16 cellular contexts compared by ENCODE assay signal in the genomic region with DNA sequence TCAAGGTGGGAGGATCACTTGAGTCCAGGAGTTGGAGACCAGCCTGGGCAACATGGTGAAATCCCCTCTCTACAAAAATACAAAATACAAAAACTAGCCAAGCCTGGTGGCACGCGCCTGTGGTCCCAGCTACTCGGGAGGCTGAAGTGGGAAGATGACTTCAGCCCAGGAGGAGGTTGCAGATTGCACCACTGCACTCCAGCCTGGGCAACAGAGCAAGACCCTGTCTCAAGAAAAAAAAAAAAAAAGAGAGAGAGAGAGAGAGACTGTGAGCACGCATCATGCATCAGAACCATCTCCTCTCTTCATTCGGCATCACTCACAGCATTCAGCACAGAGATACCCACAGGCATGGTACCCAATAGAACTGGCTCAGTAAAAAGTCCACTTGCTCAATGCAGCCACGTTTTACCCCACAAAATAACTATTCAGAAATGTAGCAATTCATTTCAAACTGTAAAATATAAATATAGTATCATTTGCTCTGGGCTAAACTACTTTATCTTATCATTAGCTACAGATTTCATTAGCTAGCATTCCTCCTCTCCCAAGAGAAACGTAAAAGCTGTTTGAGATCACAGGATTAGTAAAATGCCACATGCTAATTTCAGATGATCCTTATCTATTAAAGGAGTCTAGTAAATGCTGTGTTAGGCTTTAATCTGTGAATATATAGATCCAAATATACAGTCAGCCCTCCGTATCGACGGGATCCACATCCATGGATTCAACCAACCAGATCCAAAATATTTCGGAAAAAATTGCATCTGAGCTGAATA. TPM values are rescaled to one million over a fixed set of nuclear protein-coding genes. Genes with fewer than 3 reads are reported as not detected.
DNase-seq lines count a peak whose midpoint lies in the region; TF ChIP-seq lines count a peak whose summit lies in the region.
"Had no signal": no experiment of that assay in that cellular context is flagged by ENCODE, and none has a peak within 500 bp of the region (broad histone marks: within the 10 kb centered on the region; RNA-seq: fewer than 3 reads in every experiment).

No MANE protein-coding gene starts in this region.

- no peaks in the 10 kb centered on the region for H3K9me2 ChIP-seq in PC-9 (ENCODE audit: insufficient read depth)

- peak overlapping the region; percentile 65 for H3K27ac Mint-ChIP-seq in MCF 10A (ENCODE audit: low read depth, unreplicated experiment)
- H3K27ac Mint-ChIP-seq: GM23338, IgD-negative memory B cell had no signal

- H3K4me2 ChIP-seq in mammary epithelial cell (ENCODE audit: insufficient read depth, low read depth, low read length) (no peak overlapping the region), PC-9 (no peak overlapping the region)
- H3K4me2 ChIP-seq: GM23338, KMS-11 had no signal

- H2AFZ ChIP-seq in mammary epithelial cell (ENCODE audit: low read depth, low read length) (no peak overlapping the region), PC-9 (no peak overlapping the region)
- H2AFZ ChIP-seq: GM23338 had no signal

- POLR2A ChIA-PET in MCF 10A (lab: Yijun Ruan, JAX) (interaction anchor here (0.5 to 7.3 kb wide), 4 partner anchors 10 to 137 kb away, joined by 3 to 67 read pairs (median 4); a partner anchor contains a TSS), PC-9 (lab: Charles Lee; ENCODE audit: unreplicated experiment) (no interaction called here)

- H3K4me1 Mint-ChIP-seq in MCF 10A (ENCODE audit: insufficient read depth, unreplicated experiment): peaks cover 7% of the 10 kb centered on the region

- in situ Hi-C loops in mammary epithelial cell (cut with MboI; ENCODE audit: low sequenced_read_pairs in 2 of 2): no loop called here

- no peaks in the 10 kb centered on the region for H3K9me3 Mint-ChIP-seq in MCF 10A (ENCODE audit: unreplicated experiment)
- H3K9me3 Mint-ChIP-seq: CD8-positive, alpha-beta memory T cell; GM23338; IgD-negative memory B cell had no signal

- H3K9ac ChIP-seq in mammary epithelial cell (ENCODE audit: insufficient read depth, low read length): no peak overlapping the region
- H3K9ac ChIP-seq: KMS-11 had no signal

- dilution Hi-C loops in mammary epithelial cell (cut with HindIII; ENCODE audit: low sequenced_read_pairs): no loop called here

- no peaks in the 10 kb centered on the region for H3K27me3 Mint-ChIP-seq in MCF 10A (ENCODE audit: insufficient read depth, unreplicated experiment)
- H3K27me3 Mint-ChIP-seq: CD8-positive, alpha-beta memory T cell; IgD-negative memory B cell had no signal

- H3K27ac ChIP-seq in mammary epithelial cell (ENCODE audit: insufficient read depth, low read depth, low read length) (no peak overlapping the region), HL-60 (replicated peaks) (0 out of 2 replicates have a peak overlapping the region, but pooled peaks have one; percentile 7), left ventricle myocardium inferior (replicated peaks) (no peak overlapping the region), PC-9 (no peak overlapping the region)
- H3K27ac ChIP-seq: KMS-11 had no signal

- H3K79me2 ChIP-seq in mammary epithelial cell (ENCODE audit: insufficient read depth, low read length): peaks cover 58% of the 10 kb centered on the region
- H3K79me2 ChIP-seq in PC-9 (ENCODE audit: low read depth): peaks cover 79% of the 10 kb centered on the region

- TF ChIP-seq CTCF in MCF 10A (IDR thresholded peaks at IDR 0.05; ENCODE audit: unreplicated experiment) (no peak), mammary epithelial cell (conservative IDR thresholded peaks at IDR 0.05 in 1 of 2, IDR thresholded peaks at IDR 0.05 in 1 of 2; ENCODE audit: extremely low read depth in 1 of 2, insufficient read depth in 1 of 2, low read depth in 1 of 2, low read length in 2 of 2) (no peak), HL-60 (IDR thresholded peaks at IDR 0.05; ENCODE audit: insufficient read depth, low read length) (no peak), fibroblast of villous mesenchyme (IDR thresholded peaks at IDR 0.05; ENCODE audit: insufficient read depth, low read depth, low read length) (no peak), left ventricle myocardium inferior (IDR thresholded peaks at IDR 0.05; ENCODE audit: borderline replicate concordance) (no peak), PC-9 (conservative IDR thresholded peaks at IDR 0.05) (no peak)

- no peaks in the 10 kb centered on the region for H3K9me3 ChIP-seq in mammary epithelial cell (replicated peaks; ENCODE audit: insufficient read depth, low read length)
- no peaks in the 10 kb centered on the region for H3K9me3 ChIP-seq in left ventricle myocardium inferior (replicated peaks)
- H3K9me3 ChIP-seq in PC-9 (ENCODE audit: insufficient read depth, low read depth): no peaks in the 10 kb centered on the region

- no peak for DNase-seq in MCF 10A (ENCODE audit: unreplicated experiment)
- no peak for DNase-seq in mammary epithelial cell
- DNase-seq in HL-60 (ENCODE audit: low read depth in 1 of 2, low spot score in 1 of 2): no peak
- peak; percentile 55 for DNase-seq in fibroblast of villous mesenchyme (ENCODE audit: low read depth)
- no peak for DNase-seq in left ventricle myocardium inferior
- DNase-seq in cortex of kidney (lab: John Stamatoyannopoulos, UW): no peak
- DNase-seq in PC-9: no peak
- DNase-seq: 8988T; ACHN; CD8-positive, alpha-beta memory T cell; DMS79; H7 had no signal

- H3K4me3 Mint-ChIP-seq in MCF 10A (ENCODE audit: unreplicated experiment): no peak overlapping the region
- H3K4me3 Mint-ChIP-seq: CD8-positive, alpha-beta memory T cell; GM23338; IgD-negative memory B cell had no signal

- intact Hi-C loops in MCF 10A (cut with micrococcal nuclease): no loop called here
- intact Hi-C loops in mammary epithelial cell (cut with micrococcal nuclease): no loop called here
- intact Hi-C loops in left ventricle myocardium inferior (cut with micrococcal nuclease): no loop called here
- intact Hi-C loops in PC-9 (cut with micrococcal nuclease; ENCODE audit: unreplicated experiment): loop anchor here (10.0 kb wide), 1 partner anchor 569 kb away; no protein-coding TSS in a partner anchor

- BruUV-seq in MCF 10A (replicated peaks; lab: Mats Ljungman, UMichigan) (no TSS peak), mammary epithelial cell (replicated peaks; lab: Mats Ljungman, UMichigan) (no TSS peak), PC-9 (replicated peaks; lab: Mats Ljungman, UMichigan) (no TSS peak)

- H3K36me3 ChIP-seq in mammary epithelial cell (ENCODE audit: insufficient read depth, low read length): peaks cover 39% of the 10 kb centered on the region
- peaks cover 88% of the 10 kb centered on the region for H3K36me3 ChIP-seq in left ventricle myocardium inferior
- peaks cover 68% of the 10 kb centered on the region for H3K36me3 ChIP-seq in PC-9 (ENCODE audit: low read depth)

- 93% methylated on average over 8 of the region's 11 CpGs for WGBS in mammary epithelial cell (ENCODE audit: low coverage, missing lambda C conversion rate)

- peaks cover 48% of the 10 kb centered on the region for H3F3A ChIP-seq in PC-9 (ENCODE audit: insufficient read depth, low read depth)

- CTCF ChIA-PET in MCF 10A (lab: Yijun Ruan, JAX): interaction anchor here (1.0 to 4.8 kb wide), 4 partner anchors 9 to 97 kb away, joined by 3 to 31 read pairs (median 4); no protein-coding TSS in a partner anchor
- CTCF ChIA-PET in mammary epithelial cell (lab: Charles Lee; ENCODE audit: low non-redundant PET): no interaction called here
- CTCF ChIA-PET in PC-9 (lab: Charles Lee): no interaction called here

- H4K20me1 ChIP-seq in mammary epithelial cell (ENCODE audit: insufficient read depth, low read length) (no peaks in the 10 kb centered on the region), PC-9 (ENCODE audit: insufficient read depth) (peaks cover 22% of the 10 kb centered on the region)

- H3K36me3 Mint-ChIP-seq in MCF 10A (ENCODE audit: insufficient read depth, unreplicated experiment): peaks cover 77% of the 10 kb centered on the region

- no peaks in the 10 kb centered on the region for H3K4me1 ChIP-seq in mammary epithelial cell (ENCODE audit: insufficient read depth, low read length)
- H3K4me1 ChIP-seq in left ventricle myocardium inferior: no peaks in the 10 kb centered on the region
- H3K4me1 ChIP-seq in PC-9 (replicated peaks; ENCODE audit: insufficient read depth): 0 out of 2 replicates have a peak, but pooled peaks cover 10% of the 10 kb centered on the region

- no peaks in the 10 kb centered on the region for H3K27me3 ChIP-seq in mammary epithelial cell (ENCODE audit: insufficient read depth, low read length)
- H3K27me3 ChIP-seq in HL-60 (ENCODE audit: insufficient read depth, poor library complexity, severe bottlenecking): no peaks in the 10 kb centered on the region
- H3K27me3 ChIP-seq in left ventricle myocardium inferior (ENCODE audit: low read depth): no peaks in the 10 kb centered on the region
- H3K27me3 ChIP-seq in PC-9 (ENCODE audit: insufficient read depth, low read depth): no peaks in the 10 kb centered on the region

- H3K4me3 ChIP-seq in mammary epithelial cell (replicated peaks in 1 of 3; ENCODE audit: insufficient read depth in 1 of 3, low read depth in 2 of 3, low read length in 3 of 3) (no peak overlapping the region), HL-60 (replicated peaks; ENCODE audit: insufficient read depth, low read length) (no peak overlapping the region), fibroblast of villous mesenchyme (ENCODE audit: low read depth, low read length) (no peak overlapping the region), left ventricle myocardium inferior (no peak overlapping the region), PC-9 (no peak overlapping the region)
- H3K4me3 ChIP-seq: GM12878, GM23338 had no signal

RNA-seq across cellular contexts. Expression of a gene that starts 11.7 kb away (rescaled TPM):
- total RNA-seq in MCF 10A (2022): 98.5 and 106 TPM in 2 replicates
- 10 to 100 TPM; 17.7 to 35.7 TPM for total RNA-seq in mammary epithelial cell
- 16.1 TPM for polyA plus RNA-seq in mammary epithelial cell
- polyA minus RNA-seq in mammary epithelial cell: 54.8 TPM
- total RNA-seq in fibroblast of villous mesenchyme: 38.7 and 55.7 TPM in 2 replicates
- 8.9 TPM for total RNA-seq in left ventricle myocardium inferior
- total RNA-seq in PC-9 (2021): 128 and 158 TPM in 2 replicates
